In genomic region chr5:35954175-35954574, GRCh38 we compare ENCODE assay signal across 21 cellular contexts. TPM values are rescaled to one million over a fixed set of nuclear protein-coding genes. Genes with fewer than 3 reads are reported as not detected.
DNase-seq lines count a peak whose midpoint lies in the region; ATAC-seq and TF ChIP-seq lines count a peak whose summit lies in the region.
"Had no signal": no experiment of that assay in that cellular context is flagged by ENCODE, and none has a peak within 500 bp of the region (broad histone marks: within the 10 kb centered on the region; RNA-seq: fewer than 3 reads in every experiment).

No MANE protein-coding gene starts in this region.

- H3K79me2 ChIP-seq in GM23338 (replicated peaks; ENCODE audit: insufficient read depth): no peaks in the 10 kb centered on the region

- ATAC-seq in GM23338 (peak; percentile 92), natural killer cell (peak in 2 of 3 donors; percentile 37 to 40), GM21528 (IDR thresholded peaks at IDR 0.05; ENCODE audit: low FRiP score, unreplicated experiment) (no peak)
- ATAC-seq in activated naive CD4-positive, alpha-beta T cell treated with anti-CD3 and anti-CD28 coated beads, Interleukin-2, amount 50 U/mL, for 72 hours: peak; percentile 20 to 33
- ATAC-seq: esophagus mucosa, left lobe of liver had no signal

- H3K27me3 ChIP-seq in GM23338 (ENCODE audit: insufficient read depth): no peaks in the 10 kb centered on the region

- no peaks in the 10 kb centered on the region for H3F3A ChIP-seq in GM23338 (replicated peaks; ENCODE audit: low read depth)

- H3K27ac Mint-ChIP-seq in GM23338 (no peak overlapping the region), natural killer cell (no peak overlapping the region)
- no peak overlapping the region for H3K27ac Mint-ChIP-seq in activated naive CD4-positive, alpha-beta T cell treated with anti-CD3 and anti-CD28 coated beads, Interleukin-2, amount 50 U/mL, for 72 hours

- peak; percentile 21 to 28; a peak in 2 of 4 replicates for TF ChIP-seq CTCF in GM23338 (conservative IDR thresholded peaks at IDR 0.05; ENCODE audit: low read depth in 2 of 2)
- TF ChIP-seq CTCF in natural killer cell (IDR thresholded peaks at IDR 0.05): no peak

- no peaks in the 10 kb centered on the region; the same call in 1 of the 2 replicates for H4K20me1 ChIP-seq in GM23338 (replicated peaks; ENCODE audit: insufficient read depth)

- H2AFZ ChIP-seq in GM23338: no peak overlapping the region

- DNase-seq in activated CD8-positive, alpha-beta memory T cell treated with anti-CD3 and anti-CD28 coated beads, Interleukin-2, amount 50 U/mL, for 1 hour (ENCODE audit: extremely low read depth): peak; percentile 1
- DNase-seq in activated CD8-positive, alpha-beta memory T cell treated with anti-CD3 and anti-CD28 coated beads, Interleukin-2, amount 50 U/mL, for 48 hours: no peak
- peak; percentile 51 for DNase-seq in GM23338 (ENCODE audit: low spot score)
- no peak for DNase-seq in activated naive CD4-positive, alpha-beta T cell treated with anti-CD3 and anti-CD28 coated beads, Interleukin-2, amount 50 U/mL, for 72 hours (ENCODE audit: low spot score in 2 of 2)
- DNase-seq in natural killer cell: no peak
- DNase-seq in NOMO-1 treated with dmso at 0.1 percent for 144 hours (lab: John Stamatoyannopoulos, UW; ENCODE audit: unreplicated experiment): no peak
- no peak for DNase-seq in NCI-H187 (lab: John Stamatoyannopoulos, UW)
- DNase-seq: anterior cingulate cortex; central memory CD4-positive, alpha-beta T cell; KBM-7; NCI-H187 treated with DMSO at 0.1 percent for 48 hours; NCI-H2227 treated with DMSO at 0.1 percent for 48 hours; occipital lobe; SK-N-SH had no signal

- peaks cover 2% of the 10 kb centered on the region; the same call in 1 of the 2 replicates for H3K9me2 ChIP-seq in GM23338 (ENCODE audit: insufficient read depth)
- H3K9me2 ChIP-seq: SK-N-SH had no signal

- H3K4me3 Mint-ChIP-seq in GM23338 (no peak overlapping the region), natural killer cell (no peak overlapping the region)

- H3K4me2 ChIP-seq in GM23338: no peak overlapping the region
- H3K4me2 ChIP-seq: SK-N-SH had no signal

- H3K36me3 ChIP-seq in GM23338 (ENCODE audit: insufficient read depth): no peaks in the 10 kb centered on the region
- H3K36me3 ChIP-seq: thoracic aorta had no signal

- H3K9me3 Mint-ChIP-seq in GM23338 (no peaks in the 10 kb centered on the region), natural killer cell (peaks cover 0 to 4% of the 10 kb centered on the region in 2 donors)
- peaks cover 0 to 5% of the 10 kb centered on the region in 2 donors for H3K9me3 Mint-ChIP-seq in activated naive CD4-positive, alpha-beta T cell treated with anti-CD3 and anti-CD28 coated beads, Interleukin-2, amount 50 U/mL, for 72 hours

- H3K36me3 Mint-ChIP-seq in GM23338 (ENCODE audit: low read depth) (no peaks in the 10 kb centered on the region), natural killer cell (no peaks in the 10 kb centered on the region)
- no peaks in the 10 kb centered on the region for H3K36me3 Mint-ChIP-seq in activated naive CD4-positive, alpha-beta T cell treated with anti-CD3 and anti-CD28 coated beads, Interleukin-2, amount 50 U/mL, for 72 hours

- H3K4me1 ChIP-seq in GM23338 (ENCODE audit: insufficient read depth): no peaks in the 10 kb centered on the region

- H3K4me3 ChIP-seq in GM23338: no peak overlapping the region
- H3K4me3 ChIP-seq: thoracic aorta had no signal

- no peak overlapping the region for H3K27ac ChIP-seq in GM23338 (ENCODE audit: low read depth)
- H3K27ac ChIP-seq: C4-2B, thoracic aorta had no signal

- intact Hi-C loops in natural killer cell (cut with micrococcal nuclease): no loop called here

- H3K4me1 Mint-ChIP-seq in GM23338 (no peaks in the 10 kb centered on the region), natural killer cell (no peaks in the 10 kb centered on the region)

- H3K27me3 Mint-ChIP-seq in GM23338 (ENCODE audit: insufficient read depth, low read depth, poor library complexity) (peaks cover 5% of the 10 kb centered on the region), natural killer cell (ENCODE audit: low read depth in 2 of 2) (peaks cover 16 to 36% of the 10 kb centered on the region in 2 donors)

TF ChIP-seq in GM23338, 12 proteins besides CTCF, POLR2A, EP300 and RAD21 (continues in another document):
- no peak for TF ChIP-seq EZH2phosphoT487 (IDR thresholded peaks at IDR 0.05; ENCODE audit: unreplicated experiment)
- TF ChIP-seq STAT1 (IDR thresholded peaks at IDR 0.05; ENCODE audit: unreplicated experiment): no peak
- TF ChIP-seq POLR2AphosphoS5 (IDR thresholded peaks at IDR 0.05; ENCODE audit: low read depth): no peak
- TF ChIP-seq ZNF462 (CRISPR knock-in tag; IDR thresholded peaks at IDR 0.05): no peak
- no peak for TF ChIP-seq NANOG (IDR thresholded peaks at IDR 0.05; ENCODE audit: borderline replicate concordance)

RNA-seq across cellular contexts. Expression of gene CAPSL, which starts 15.8 kb away (rescaled TPM):
- not detected in 2 replicates for total RNA-seq in GM23338 (2014; rRNA removed; shearing (Covaris generic))
- polyA plus RNA-seq in GM23338 (2016; fragmentation: Nextera tagmentation; extraction: Ambion mirVana): 0.37 and 0.73 TPM in 2 replicates
- total RNA-seq in activated naive CD4-positive, alpha-beta T cell treated with anti-CD3 and anti-CD28 coated beads, Interleukin-2, amount 50 U/mL, for 72 hours: 1 to 10 TPM; 1.1 to 3.5 TPM
- not detected for total RNA-seq in natural killer cell
- total RNA-seq: esophagus mucosa, left lobe of liver, mononuclear cell, occipital lobe, renal cortical epithelial cell, thoracic aorta had no signal

RNA-seq across cellular contexts. Expression of gene UGT3A1, which starts 37.0 kb away (rescaled TPM):
- total RNA-seq in GM23338 (2014; rRNA removed; shearing (Covaris generic)): 1.8 and 3.1 TPM in 2 replicates
- polyA plus RNA-seq in GM23338 (2016; fragmentation: Nextera tagmentation; extraction: Ambion mirVana): 1.4 and 1.6 TPM in 2 replicates
- not detected for total RNA-seq in activated naive CD4-positive, alpha-beta T cell treated with anti-CD3 and anti-CD28 coated beads, Interleukin-2, amount 50 U/mL, for 72 hours
- not detected for total RNA-seq in natural killer cell
- total RNA-seq: esophagus mucosa, occipital lobe, thoracic aorta had no signal
- polyA plus RNA-seq: SK-N-SH had no signal

Comparison
In these comparisons a context has a peak if more than half of its experiments do, and no peak if none do; other contexts are left out.
1. DNase-seq: peak in activated CD8-positive, alpha-beta memory T cell treated with anti-CD3 and anti-CD28 coated beads, Interleukin-2, amount 50 U/mL, for 1 hour (single experiment) and GM23338 (single experiment); none in activated CD8-positive, alpha-beta memory T cell treated with anti-CD3 and anti-CD28 coated beads, Interleukin-2, amount 50 U/mL, for 48 hours (single experiment), activated naive CD4-positive, alpha-beta T cell treated with anti-CD3 and anti-CD28 coated beads, Interleukin-2, amount 50 U/mL, for 72 hours (0 of 2), natural killer cell (single experiment), NOMO-1 treated with dmso at 0.1 percent for 144 hours (single experiment) and NCI-H187 (0 of 2).